ENCODE assay signal across 11 cellular contexts in the genomic region with DNA sequence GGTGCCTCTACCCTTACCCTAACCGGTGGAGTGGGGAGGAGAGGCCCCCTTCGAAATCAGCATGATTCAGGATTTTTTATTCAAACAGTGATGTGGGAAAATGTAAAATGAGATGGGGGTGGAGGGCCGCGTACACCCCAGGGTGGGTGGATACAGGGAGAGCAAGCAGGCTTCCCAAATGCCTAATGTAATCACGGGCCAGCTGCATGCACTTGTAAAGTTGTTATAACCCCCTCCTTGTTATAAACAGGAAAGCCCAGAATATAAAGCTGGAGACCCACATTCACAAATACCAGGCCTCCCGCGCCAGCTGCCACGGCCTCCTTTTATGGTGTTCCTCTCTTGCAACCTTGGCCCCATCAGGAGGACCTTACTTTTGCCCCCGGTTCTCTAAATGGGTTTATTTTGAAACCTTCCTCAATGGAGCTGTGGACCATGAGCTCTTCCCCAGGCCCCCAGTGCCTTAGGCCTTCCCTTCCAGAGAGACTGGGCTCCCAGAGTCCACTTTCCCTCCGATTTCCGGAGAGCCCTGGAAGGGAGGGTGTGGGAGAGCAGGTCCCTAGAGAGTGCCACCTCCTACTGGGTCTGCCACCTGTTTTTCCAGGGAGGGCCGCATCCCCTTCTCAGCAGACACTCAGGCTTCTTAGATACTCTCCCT. TPM values are rescaled to one million over a fixed set of nuclear protein-coding genes. Genes with fewer than 3 reads are reported as not detected.
DNase-seq lines count a peak whose midpoint lies in the region; FAIRE-seq and TF ChIP-seq lines count a peak whose summit lies in the region.
"Had no signal": no experiment of that assay in that cellular context is flagged by ENCODE, and none has a peak within 500 bp of the region (broad histone marks: within the 10 kb centered on the region; RNA-seq: fewer than 3 reads in every experiment).

No MANE protein-coding gene starts in this region.

- H3K27me3 ChIP-seq in Caco-2 (replicated peaks; ENCODE audit: control insufficient read depth, insufficient read depth, low read length), result no peaks in the 10 kb centered on the region
- peaks cover 8 to 94% (median 34%) of the 10 kb centered on the region in 4 donors for H3K27me3 ChIP-seq in esophagus squamous epithelium
- peaks cover 99% of the 10 kb centered on the region for H3K27me3 ChIP-seq in neural progenitor cell

- H3K36me3 ChIP-seq in Caco-2 (ENCODE audit: control insufficient read depth, insufficient read depth, low read length) (no peaks in the 10 kb centered on the region), esophagus squamous epithelium (no peaks in the 10 kb centered on the region), neural progenitor cell (no peaks in the 10 kb centered on the region)

- H3K27ac Mint-ChIP-seq in Caco-2 (ENCODE audit: unreplicated experiment) (no peak overlapping the region), neural progenitor cell (no peak overlapping the region)
- H3K27ac Mint-ChIP-seq: dendritic cell treated with granulocyte-macrophage colony-stimulating factor and Interleukin-4, amounts not matched to agents 40 ng/mL and 50 ng/mL, for 4 days had no signal

- H3K9ac ChIP-seq in neural progenitor cell, result no peak overlapping the region

- H3K27me3 Mint-ChIP-seq in Caco-2 (ENCODE audit: insufficient read depth, unreplicated experiment) (peaks cover 22% of the 10 kb centered on the region), neural progenitor cell (ENCODE audit: insufficient read depth, low read depth) (peaks cover 85% of the 10 kb centered on the region)

- peaks cover 12% of the 10 kb centered on the region; the same call in 1 of the 2 replicates for H3K4me1 ChIP-seq in Caco-2
- H3K4me1 ChIP-seq in esophagus squamous epithelium, result peaks cover 7 to 36% (median 13%) of the 10 kb centered on the region in 3 donors
- peaks cover 8% of the 10 kb centered on the region for H3K4me1 ChIP-seq in neural progenitor cell

- H3K27ac ChIP-seq in esophagus squamous epithelium (peak overlapping the region in 3 of 4 donors; percentile 41 to 72 (median 68)), neural progenitor cell (no peak overlapping the region)

- TF ChIP-seq CTCF in Caco-2 (IDR thresholded peaks at IDR 0.05; ENCODE audit: insufficient read depth in 1 of 2, low read depth in 1 of 2, low read length in 1 of 2, severe bottlenecking in 1 of 2, unreplicated experiment in 1 of 2) (no peak), esophagus squamous epithelium (IDR thresholded peaks at IDR 0.05) (no peak), neural progenitor cell (IDR thresholded peaks at IDR 0.05) (no peak)

- H3K79me2 ChIP-seq in neural progenitor cell (ENCODE audit: low read depth), result no peaks in the 10 kb centered on the region

- H3K4me3 Mint-ChIP-seq in Caco-2 (ENCODE audit: unreplicated experiment) (peak overlapping the region; percentile 98), neural progenitor cell (peak overlapping the region; percentile 77)
- H3K4me3 Mint-ChIP-seq: dendritic cell treated with granulocyte-macrophage colony-stimulating factor and Interleukin-4, amounts not matched to agents 40 ng/mL and 50 ng/mL, for 4 days had no signal

- H3K9me3 Mint-ChIP-seq in Caco-2 (ENCODE audit: unreplicated experiment) (no peaks in the 10 kb centered on the region), neural progenitor cell (no peaks in the 10 kb centered on the region)
- H3K9me3 Mint-ChIP-seq: dendritic cell treated with granulocyte-macrophage colony-stimulating factor and Interleukin-4, amounts not matched to agents 40 ng/mL and 50 ng/mL, for 4 days had no signal

- no peak overlapping the region for H3K4me3 ChIP-seq in Caco-2 (ENCODE audit: low read depth, low read length)
- peak overlapping the region in 1 of 4 donors; percentile 43 for H3K4me3 ChIP-seq in esophagus squamous epithelium
- no peak overlapping the region for H3K4me3 ChIP-seq in neural progenitor cell

- H3K36me3 Mint-ChIP-seq in Caco-2 (ENCODE audit: insufficient read depth, unreplicated experiment) (peaks cover 10% of the 10 kb centered on the region), neural progenitor cell (no peaks in the 10 kb centered on the region)

- H3K9me3 ChIP-seq in Caco-2 (no peaks in the 10 kb centered on the region), esophagus squamous epithelium (no peaks in the 10 kb centered on the region), neural progenitor cell (ENCODE audit: low read depth) (no peaks in the 10 kb centered on the region)

- DNase-seq in Caco-2 (no peak), NCI-H69 (lab: John Stamatoyannopoulos, UW) (peak; percentile 1), esophagus squamous epithelium (lab: John Stamatoyannopoulos, UW) (no peak), neural progenitor cell (ENCODE audit: low spot score) (no peak), urothelium cell line (ENCODE audit: low spot score) (no peak), iPS-NIHi7 (ENCODE audit: extremely low spot score) (no peak), CD1c-positive myeloid dendritic cell (ENCODE audit: extremely low spot score) (no peak), mucosa of gallbladder (ENCODE audit: low spot score) (no peak)
- DNase-seq: activated CD8-positive, alpha-beta memory T cell treated with anti-CD3 and anti-CD28 coated beads, Interleukin-2, amount 50 U/mL, for 4 hours had no signal

- CTCF ChIA-PET in Caco-2 (lab: Charles Lee), result no interaction called here

- FAIRE-seq in urothelium cell line (lab: Jason Lieb, UNC), result no peak
- FAIRE-seq: D721Med had no signal

- peaks cover 5% of the 10 kb centered on the region for H3F3A ChIP-seq in neural progenitor cell (ENCODE audit: low read depth)

- no TSS peak for BruUV-seq in Caco-2 (replicated peaks; lab: Mats Ljungman, UMichigan)

- H2AFZ ChIP-seq in neural progenitor cell (replicated peaks), result no peak overlapping the region

- H3K4me1 Mint-ChIP-seq in Caco-2 (ENCODE audit: low read depth, unreplicated experiment), result peaks cover 12% of the 10 kb centered on the region
- peaks cover 22% of the 10 kb centered on the region for H3K4me1 Mint-ChIP-seq in neural progenitor cell

- peaks cover 8% of the 10 kb centered on the region for H4K20me1 ChIP-seq in neural progenitor cell (ENCODE audit: low read depth)

- POLR2A ChIA-PET in Caco-2 (lab: Charles Lee), result no interaction called here

- intact Hi-C loops in Caco-2 (cut with micrococcal nuclease; ENCODE audit: unreplicated experiment) (loop anchor here (5.0 kb wide), 2 partner anchors 255 to 485 kb away; no protein-coding TSS in a partner anchor), esophagus squamous epithelium (cut with DNase I) (loop anchor here (10.0 kb wide), 1 partner anchor 297 kb away; no protein-coding TSS in a partner anchor)

- TF ChIP-seq POLR2A in esophagus squamous epithelium (IDR thresholded peaks at IDR 0.05), result no peak

- 65 to 86% methylated on average over 6 to 10 of the region's 12 CpGs for WGBS in esophagus squamous epithelium, 2 donors

- H3K4me2 ChIP-seq in neural progenitor cell, result peak overlapping the region; percentile 60

RNA-seq across cellular contexts. Expression of a gene that starts 0.9 kb away (rescaled TPM):
- total RNA-seq in Caco-2 (2022) (0.11 TPM in 1 of 2 replicates, not detected in the other), esophagus squamous epithelium (1 to 10 TPM in 1 of 4 donors, under 1 TPM in 2, not detected in 1; 0.13 to 1.6 (median 0.57) TPM), neural progenitor cell (ENCODE audit: low replicate concordance) (0.07 and 0.31 TPM in 2 replicates), mucosa of gallbladder (8.2 TPM)

RNA-seq across cellular contexts. Expression of a gene that starts 10.8 kb away (rescaled TPM):
- total RNA-seq in Caco-2 (2022) (not detected in 2 replicates), esophagus squamous epithelium (under 1 TPM; 0.09 to 0.57 (median 0.40) TPM), neural progenitor cell (ENCODE audit: low replicate concordance) (not detected in 2 replicates), mucosa of gallbladder (0.92 TPM)

RNA-seq across cellular contexts. Expression of a gene that starts 22.4 kb away (rescaled TPM):
- total RNA-seq in Caco-2 (2022) (30.5 and 33.0 TPM in 2 replicates), esophagus squamous epithelium (10 to 100 TPM; 10.7 to 17.7 (median 14.8) TPM), neural progenitor cell (ENCODE audit: low replicate concordance) (17.4 and 34.6 TPM in 2 replicates), mucosa of gallbladder (29.0 TPM)
